Comparison of ENCODE assay signal across 6 cellular contexts in genomic region chrX:56164135-56164534, GRCh38.
DNase-seq lines count a peak whose midpoint lies in the region; ATAC-seq, FAIRE-seq and TF ChIP-seq lines count a peak whose summit lies in the region.
"Not testable (repeated sequence)": the region's sequence is repeated elsewhere in the genome, so short reads cannot be mapped to it uniquely, and the experiment has no call there.

No MANE protein-coding gene starts in this region.

- CTCF ChIA-PET in A549 (lab: Yijun Ruan, JAX); H1 (lab: Charles Lee; ENCODE audit: partially characterized antibody); HepG2 (lab: Yijun Ruan, JAX; ENCODE audit: low intra/inter-chr PET ratio, low total read pairs): not testable (repeated sequence)

- H4K5ac ChIP-seq in H1 (ENCODE audit: insufficient read length, low read depth, low read length) = not testable (repeated sequence)

- not testable (repeated sequence) for H3K4me1 ChIP-seq in A549; H1 (replicated peaks in 1 of 4; ENCODE audit: control insufficient read depth in 3 of 4, insufficient read depth in 4 of 4, low read length in 3 of 4); HepG2 (ENCODE audit: insufficient read depth, low read length)

- H3K9ac ChIP-seq in H1 (replicated peaks in 1 of 4; ENCODE audit: extremely low read depth in 1 of 4, low read depth in 3 of 4, low read length in 3 of 4); HepG2 (ENCODE audit: insufficient read depth, low read depth, low read length): not testable (repeated sequence)

- FAIRE-seq in A549 (lab: Jason Lieb, UNC) (peak; percentile 100), GM18507 (lab: Jason Lieb, UNC) (peak; percentile 69), H1 (lab: Jason Lieb, UNC) (peak; percentile 78), islet of Langerhans (lab: Jason Lieb, UNC) (peak; percentile 98), HepG2 (lab: Jason Lieb, UNC) (peak; percentile 49)

- H2BK15ac ChIP-seq in H1 (ENCODE audit: low read length) = not testable (repeated sequence)

- not testable (repeated sequence) for H3K79me2 ChIP-seq in H1 (ENCODE audit: control insufficient read depth in 1 of 2, insufficient read depth in 2 of 2, low read length in 2 of 2); HepG2 (ENCODE audit: insufficient read depth, low read length)

- not testable (repeated sequence) for H3K27ac ChIP-seq in A549; H1 (ENCODE audit: low read depth, low read length); HepG2 (ENCODE audit: extremely low read length, insufficient read depth, low read length)
- peak overlapping the region; percentile 65 for H3K27ac ChIP-seq in VCaP

- H3K79me1 ChIP-seq in H1 (ENCODE audit: low read depth, low read length) = not testable (repeated sequence)

- not testable (repeated sequence) for H3K4me2 ChIP-seq in A549; H1 (ENCODE audit: insufficient read depth in 1 of 2, low read depth in 2 of 2, low read length in 2 of 2); HepG2 (ENCODE audit: low read depth, low read length)

- H3K4ac ChIP-seq in H1 (replicated peaks; ENCODE audit: insufficient read length, low read depth, low read length) = not testable (repeated sequence)

- not testable (repeated sequence) for H2BK20ac ChIP-seq in H1 (ENCODE audit: low read length)

- not testable (repeated sequence) for TF ChIP-seq EP300 in A549 (IDR thresholded peaks at IDR 0.05); H1 (IDR thresholded peaks at IDR 0.05; ENCODE audit: borderline replicate concordance in 1 of 2, low read depth in 2 of 2, low read length in 2 of 2); HepG2 (IDR thresholded peaks at IDR 0.05; ENCODE audit: low read depth in 2 of 2, low read length in 2 of 2); HepG2 (CRISPR knock-in tag; IDR thresholded peaks at IDR 0.05; ENCODE audit: borderline replicate concordance)

- not testable (repeated sequence) for H2AFZ ChIP-seq in H1 (ENCODE audit: low read length); HepG2 (ENCODE audit: low read length)

- BruUV-seq in HepG2 (replicated peaks; lab: Mats Ljungman, UMichigan) = not testable (repeated sequence)

- POLR2A ChIA-PET in A549 (lab: Yijun Ruan, JAX); H1 (lab: Charles Lee; ENCODE audit: partially characterized antibody); HepG2 (lab: Yijun Ruan, JAX): not testable (repeated sequence)

- not testable (repeated sequence) for TF ChIP-seq POLR2A in A549 (IDR thresholded peaks at IDR 0.05; ENCODE audit: low read length); H1 (IDR thresholded peaks at IDR 0.05; ENCODE audit: control extremely low read depth in 1 of 2, low read depth in 2 of 2, low read length in 2 of 2); HepG2 (IDR thresholded peaks at IDR 0.05; ENCODE audit: insufficient read depth in 1 of 2, low read depth in 2 of 2, low read length in 2 of 2)

- not testable (repeated sequence) for H3K36me3 ChIP-seq in H1 (ENCODE audit: control insufficient read depth in 2 of 4, insufficient read depth in 4 of 4, low read length in 3 of 4); HepG2 (replicated peaks in 1 of 2; ENCODE audit: control insufficient read depth in 1 of 2, insufficient read depth in 2 of 2, low read length in 2 of 2)

- DNase-seq in A549 (ENCODE audit: low read depth in 1 of 2, low spot score in 1 of 2); GM18507 (ENCODE audit: extremely low spot score, insufficient read length, low read depth); H1 (ENCODE audit: low read depth in 1 of 2, low spot score in 2 of 2); HepG2 (ENCODE audit: low spot score): not testable (repeated sequence)

- H2BK120ac ChIP-seq in H1 (replicated peaks; ENCODE audit: low read depth, low read length) = not testable (repeated sequence)

- not testable (repeated sequence) for H3K23ac ChIP-seq in H1 (ENCODE audit: insufficient read length)

- H3K56ac ChIP-seq in H1 (replicated peaks; ENCODE audit: insufficient read length, low read depth, low read length) = not testable (repeated sequence)

- not testable (repeated sequence) for H3K14ac ChIP-seq in H1 (ENCODE audit: insufficient read length)

- in situ Hi-C loops in HepG2 (cut with HindIII; ENCODE audit: extremely low pct_ligation_motif_present, low pct_unique_long_range_greater_than_20kb) = not testable (repeated sequence)

- not testable (repeated sequence) for ATAC-seq in A549, HepG2

- not testable (repeated sequence) for H2BK12ac ChIP-seq in H1 (ENCODE audit: low read depth, low read length)

- not testable (repeated sequence) for H4K20me1 ChIP-seq in H1 (replicated peaks in 1 of 2; ENCODE audit: control insufficient read depth in 1 of 2, insufficient read depth in 2 of 2, low read length in 2 of 2); HepG2 (ENCODE audit: insufficient read depth, low read length)

- not testable (repeated sequence) for H2BK5ac ChIP-seq in H1 (ENCODE audit: low read depth, low read length)

- not testable (repeated sequence) for H3K4me3 ChIP-seq in A549; H1 (ENCODE audit: extremely low read depth in 1 of 4, insufficient read depth in 2 of 4, low read depth in 3 of 4, low read length in 4 of 4); HepG2 (replicated peaks in 1 of 3; ENCODE audit: insufficient read depth in 1 of 3, low read depth in 2 of 3, low read length in 3 of 3)

- not testable (repeated sequence) for TF ChIP-seq CTCF in A549 (IDR thresholded peaks at IDR 0.05); VCaP (conservative IDR thresholded peaks at IDR 0.05); H1 (IDR thresholded peaks at IDR 0.05; ENCODE audit: control extremely low read depth in 1 of 3, insufficient read depth in 1 of 3, low read depth in 1 of 3, low read length in 3 of 3); HepG2 (CRISPR knock-in tag; IDR thresholded peaks at IDR 0.05)

- not testable (repeated sequence) for TF ChIP-seq RAD21 in A549 (conservative IDR thresholded peaks at IDR 0.05 in 1 of 2, IDR thresholded peaks at IDR 0.05 in 1 of 2); H1 (IDR thresholded peaks at IDR 0.05 in 1 of 2, conservative IDR thresholded peaks at IDR 0.05 in 1 of 2; ENCODE audit: low read depth in 2 of 2, low read length in 2 of 2); HepG2 (CRISPR knock-in tag; IDR thresholded peaks at IDR 0.05)

- WGBS in A549 (ENCODE audit: missing lambda C conversion rate) = no CpG with 5 or more reads among the region's 1 CpG
- WGBS in H1 (ENCODE audit: extremely low coverage in 1 of 2, insufficient coverage in 1 of 2, insufficient read length in 1 of 2, insufficient replicate concordance in 2 of 2, low coverage in 1 of 2, low lambda C conversion rate in 2 of 2, missing lambda C conversion rate in 1 of 2), 2 experiments = no CpG with 5 or more reads among the region's 1 CpG
- WGBS in HepG2 (ENCODE audit: low lambda C conversion rate) = no CpG with 5 or more reads among the region's 1 CpG

- H4K91ac ChIP-seq in H1 (replicated peaks; ENCODE audit: insufficient read length, low read length) = not testable (repeated sequence)

- not testable (repeated sequence) for H4K8ac ChIP-seq in H1 (ENCODE audit: extremely low read depth, insufficient read depth, low read length)

- not testable (repeated sequence) for H3K27me3 ChIP-seq in H1 (replicated peaks in 1 of 4; ENCODE audit: control insufficient read depth in 3 of 4, extremely low read depth in 1 of 4, insufficient read depth in 3 of 4, low read length in 3 of 4); HepG2 (ENCODE audit: control insufficient read depth in 1 of 2, insufficient read depth in 2 of 2, low read length in 2 of 2)

- H3K23me2 ChIP-seq in H1 (ENCODE audit: low read depth, low read length) = not testable (repeated sequence)

- H3K18ac ChIP-seq in H1 (ENCODE audit: extremely low read depth, low read length) = not testable (repeated sequence)

- not testable (repeated sequence) for H3K9me3 ChIP-seq in A549; H1 (ENCODE audit: insufficient read depth in 2 of 2, low read depth in 1 of 2, low read length in 1 of 2); HepG2 (ENCODE audit: low read length)

- not testable (repeated sequence) for H2AK5ac ChIP-seq in H1 (ENCODE audit: low read depth, low read length)

- intact Hi-C loops in HepG2 (cut with micrococcal nuclease; ENCODE audit: unreplicated experiment) = not testable (repeated sequence)
